Comparison of ENCODE assay signal across 16 cellular contexts in the genomic region with DNA sequence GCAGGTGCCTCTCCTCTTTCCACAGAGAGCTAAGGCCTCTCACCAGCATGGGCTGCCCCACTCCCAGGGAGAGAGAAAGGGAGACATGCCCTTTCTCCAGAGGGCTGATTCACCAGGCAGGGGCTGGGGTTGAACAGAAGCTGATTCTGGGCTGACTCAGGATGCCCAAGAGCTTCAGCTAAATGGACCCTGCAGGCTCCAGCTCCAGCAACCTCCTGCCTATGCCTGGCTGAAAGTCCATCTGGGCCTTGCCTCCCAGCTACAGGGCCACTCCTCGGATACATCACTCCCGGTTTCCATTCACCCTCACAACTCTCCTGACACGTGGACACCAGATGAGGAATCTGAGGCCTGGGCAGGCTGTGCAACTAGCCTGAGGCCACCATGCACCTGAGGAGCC.
"Had no signal": no experiment of that assay in that cellular context is flagged by ENCODE, and none has a peak within 500 bp of the region (broad histone marks: within the 10 kb centered on the region; RNA-seq: fewer than 3 reads in every experiment).

No MANE protein-coding gene starts in this region.

- H3K27ac ChIP-seq: breast epithelium, epithelial cell of prostate, parathyroid adenoma, thyroid gland, uterus had no signal

- H3K4me1 ChIP-seq: breast epithelium, parathyroid adenoma, thyroid gland, uterus had no signal

- H3K79me2 ChIP-seq: parathyroid adenoma had no signal

- H3K9ac ChIP-seq: parathyroid adenoma had no signal

- H3K27me3 ChIP-seq: breast epithelium, thyroid gland, uterus had no signal

- H3K36me3 ChIP-seq: breast epithelium, thyroid gland, uterus had no signal

- DNase-seq: activated CD4-positive, alpha-beta T cell treated with anti-CD3 and anti-CD28 coated beads, Interleukin-2, amount 50 U/mL, for 4 hours; activated CD4-positive, CD25-positive, alpha-beta regulatory T cell treated with anti-CD3 and anti-CD28 coated beads, Interleukin-2, amount 50 U/mL, for 72 hours; activated naive CD4-positive, alpha-beta T cell treated with anti-CD3 and anti-CD28 coated beads for 36 hours; activated naive CD8-positive, alpha-beta T cell treated with anti-CD3 and anti-CD28 coated beads, Interleukin-2, amount 50 U/mL, for 24 hours; aorta; effector memory CD8-positive, alpha-beta T cell; left colon; midbrain; stimulated activated CD4-positive, alpha-beta T cell treated with anti-CD3 and anti-CD28 coated beads, Interleukin-12 subunit alpha, Interleukin-12 subunit beta, amount 100 ng/mL, for 4 hours; stimulated activated CD4-positive, alpha-beta T cell treated with anti-CD3 and anti-CD28 coated beads, Interleukin-2, amount 100 ng/mL, for 24 hours; thyroid gland; uterus had no signal

- H2AFZ ChIP-seq: parathyroid adenoma had no signal

- H3K9me3 ChIP-seq: breast epithelium, thyroid gland, uterus had no signal

- FAIRE-seq: islet of Langerhans had no signal

- H3K4me3 ChIP-seq: breast epithelium, thyroid gland, uterus had no signal
